1 cellular context compared by ENCODE assay signal in genomic region chr1:156148236-156148635, GRCh38.
TF ChIP-seq lines count a peak whose summit lies in the region.

No MANE protein-coding gene starts in this region.

TF ChIP-seq in GM12891, 5 proteins besides CTCF, POLR2A, EP300 and RAD21 (continued from another document):
- TF ChIP-seq POLR2AphosphoS5 (IDR thresholded peaks at IDR 0.05; ENCODE audit: low read depth, low read length): no peak
- no peak for TF ChIP-seq PAX5 (IDR thresholded peaks at IDR 0.05; ENCODE audit: insufficient read depth, low read length, severe bottlenecking)
- TF ChIP-seq POU2F2 (IDR thresholded peaks at IDR 0.05; ENCODE audit: low read depth, low read length): no peak
